ENCODE assay signal across 30 cellular contexts in the genomic region with DNA sequence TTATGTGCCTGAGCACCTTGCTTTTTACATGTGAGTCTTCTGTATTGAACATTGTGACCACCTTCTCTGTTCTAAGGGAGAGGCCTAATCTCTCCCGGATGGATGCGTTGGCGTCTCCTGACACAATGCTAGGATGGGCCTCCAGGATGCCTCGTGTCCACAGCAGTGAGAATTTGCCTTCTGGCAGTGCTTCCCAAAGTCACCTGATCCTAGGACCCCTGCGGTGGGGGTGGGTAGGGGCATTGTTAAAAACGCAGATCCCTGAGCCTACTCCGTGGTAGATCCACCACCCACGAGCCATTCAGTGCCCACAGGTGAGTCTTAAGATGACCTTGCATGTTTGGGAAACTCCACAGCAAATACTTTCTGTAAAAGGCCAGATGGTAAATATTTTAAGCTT.
"Had no signal": no experiment of that assay in that cellular context is flagged by ENCODE, and none has a peak within 500 bp of the region (broad histone marks: within the 10 kb centered on the region; RNA-seq: fewer than 3 reads in every experiment).

No MANE protein-coding gene starts in this region.

- H3K4me3 ChIP-seq: dorsolateral prefrontal cortex, gastrocnemius medialis, heart left ventricle, hepatocyte, left ventricle myocardium inferior, lower lobe of right lung, pancreas, right lobe of liver, suprapubic skin, transverse colon, upper lobe of right lung, uterus had no signal

- H3K4me2 ChIP-seq: hepatocyte had no signal

- H3K27me3 ChIP-seq: gastrocnemius medialis, heart left ventricle, hepatocyte, pancreas, right lobe of liver, suprapubic skin, transverse colon, upper lobe of right lung, uterus had no signal

- H2AFZ ChIP-seq: hepatocyte had no signal

- H3K27ac ChIP-seq: dorsolateral prefrontal cortex, epithelial cell of prostate, gastrocnemius medialis, heart left ventricle, hepatocyte, left ventricle myocardium inferior, lower lobe of right lung, neutrophil, pancreas, right lobe of liver, suprapubic skin, transverse colon, upper lobe of right lung, uterus had no signal

- FAIRE-seq: colon, pancreas, small intestine had no signal

- DNase-seq: dorsolateral prefrontal cortex; effector CD4-positive, alpha-beta T cell; foreskin fibroblast; gastrocnemius medialis; heart left ventricle; immature natural killer cell; islet precursor cell; kidney glomerular epithelial cell; left colon; left ventricle myocardium inferior; lower lobe of right lung; natural killer cell; pancreas; retina; right lobe of liver; small intestine; stimulated activated CD4-positive, alpha-beta T cell treated with anti-CD3 and anti-CD28 coated beads, Interleukin-15, amount 100 ng/mL, for 24 hours; stimulated activated CD4-positive, alpha-beta T cell treated with anti-CD3 and anti-CD28 coated beads, Interleukin-4, amount 100 ng/mL, for 1 hour; stimulated activated CD8-positive, alpha-beta memory T cell treated with anti-CD3 and anti-CD28 coated beads, Interleukin-4, amount 100 ng/mL, for 48 hours; stimulated activated naive CD4-positive, alpha-beta T cell; stimulated activated naive CD8-positive, alpha-beta T cell treated with anti-CD3 and anti-CD28 coated beads, Interleukin-15, amount 100 ng/mL, for 72 hours; transverse colon; upper lobe of right lung; uterus had no signal

- H3K4me1 ChIP-seq: left ventricle myocardium inferior, lower lobe of right lung, pancreas, right lobe of liver, transverse colon, upper lobe of right lung, uterus had no signal

- ATAC-seq: esophagus mucosa; gastrocnemius medialis; heart left ventricle; left colon; lower lobe of right lung; natural killer cell; pancreas; right lobe of liver; stimulated activated naive CD8-positive, alpha-beta T cell treated with anti-CD3 and anti-CD28 coated beads, Interleukin-15, amount 100 ng/mL, for 72 hours; upper lobe of right lung had no signal

- H3K9me3 ChIP-seq: gastrocnemius medialis, heart left ventricle, left ventricle myocardium inferior, lower lobe of right lung, neutrophil, pancreas, right lobe of liver, suprapubic skin, transverse colon, upper lobe of right lung, uterus had no signal

- H3K36me3 ChIP-seq: gastrocnemius medialis, heart left ventricle, left ventricle myocardium inferior, lower lobe of right lung, neutrophil, pancreas, right lobe of liver, suprapubic skin, transverse colon, upper lobe of right lung, uterus had no signal

- H3K79me2 ChIP-seq: hepatocyte had no signal
